In genomic region chr1:207495816-207496792, GRCh38 we compare ENCODE assay signal across 8 cellular contexts. TPM values are rescaled to one million over a fixed set of nuclear protein-coding genes. Genes with fewer than 3 reads are reported as not detected.
DNase-seq lines count a peak whose midpoint lies in the region; ATAC-seq and TF ChIP-seq lines count a peak whose summit lies in the region.

CR1 (plus strand) TSS chr1:207496157; CDS start chr1:207496268, 111 bp downstream.

- POLR2A ChIA-PET in AG04450 (lab: Yijun Ruan, JAX), result no interaction called here
- POLR2A ChIA-PET in activated CD4-positive, alpha-beta memory T cell treated with anti-CD3 and anti-CD28 coated beads, Interleukin-2, amount 10 ng/mL, durations not matched to agents 7 days and 5 days (lab: Charles Lee), result interaction anchor here (1.3 kb wide), 1 partner anchor 406 kb away, joined by 3 read pairs; no protein-coding TSS in a partner anchor

- H3K23ac ChIP-seq in neuronal stem cell (ENCODE audit: low read depth, low read length, poor library complexity), result no peak within 1 kb of the TSS

- H3K4me3 ChIP-seq in AG04450 (ENCODE audit: low read depth, low read length) (peak within 1 kb of the TSS; percentile 18; the same call in 1 of the 2 replicates), HUES48 (ENCODE audit: low read depth, low read length) (peak within 1 kb of the TSS; percentile 63), esophagus squamous epithelium (peak within 1 kb of the TSS; percentile 13 to 60 (median 39)), neuronal stem cell (ENCODE audit: low read length in 2 of 2) (peak within 1 kb of the TSS in 1 of 2 donors; percentile 77), vagina (peak within 1 kb of the TSS; percentile 31 to 33)

- CTCF ChIA-PET in AG04450 (lab: Charles Lee), result no interaction called here
- CTCF ChIA-PET in activated CD4-positive, alpha-beta memory T cell treated with anti-CD3 and anti-CD28 coated beads, Interleukin-2, amount 10 ng/mL, durations not matched to agents 7 days and 5 days (lab: Charles Lee), result interaction anchor here (0.7 to 1.3 kb wide), 4 partner anchors 8 to 448 kb away, joined by 3 to 4 read pairs (median 3); no protein-coding TSS in a partner anchor

- H3K9ac ChIP-seq in HUES48 (ENCODE audit: low read depth, low read length), result peak within 1 kb of the TSS; percentile 43; the same call in 1 of the 2 replicates
- H3K9ac ChIP-seq in neuronal stem cell (ENCODE audit: low read depth, low read length, poor library complexity), result peak within 1 kb of the TSS; percentile 82

- no peaks in the 10 kb centered on the region for H3K9me3 ChIP-seq in AG04450 (ENCODE audit: control insufficient read depth, insufficient read depth, low read length)
- no peaks in the 10 kb centered on the region for H3K9me3 ChIP-seq in HUES48 (ENCODE audit: control insufficient read depth, insufficient read depth, low read length)
- no peaks in the 10 kb centered on the region for H3K9me3 ChIP-seq in esophagus squamous epithelium
- H3K9me3 ChIP-seq in neuronal stem cell (replicated peaks in 1 of 2; ENCODE audit: control insufficient read depth in 2 of 2, insufficient read depth in 1 of 2, low read depth in 1 of 2, low read length in 2 of 2), result no peaks in the 10 kb centered on the region
- no peaks in the 10 kb centered on the region for H3K9me3 ChIP-seq in vagina

- DNase-seq in AG04450 (ENCODE audit: low read depth, low spot score), result no peak
- peak; percentile 35 for DNase-seq in activated CD4-positive, alpha-beta memory T cell treated with anti-CD3 and anti-CD28 coated beads, Interleukin-2, amount 10 ng/mL, durations not matched to agents 7 days and 5 days
- no peak for DNase-seq in esophagus squamous epithelium (lab: John Stamatoyannopoulos, UW)
- peak; percentile 31 for DNase-seq in neuronal stem cell (ENCODE audit: low spot score)
- no peak for DNase-seq in vagina (ENCODE audit: extremely low spot score in 2 of 2)
- no peak for DNase-seq in NCI-H1694 treated with DMSO at 0.1 percent for 48 hours (lab: John Stamatoyannopoulos, UW)

- H3K4ac ChIP-seq in neuronal stem cell (ENCODE audit: low read length), result no peak within 1 kb of the TSS

- H3K36me3 ChIP-seq in HUES48 (ENCODE audit: control insufficient read depth, insufficient read depth, low read length), result no peaks in the 10 kb centered on the region
- H3K36me3 ChIP-seq in esophagus squamous epithelium, result no peaks in the 10 kb centered on the region
- no peaks in the 10 kb centered on the region for H3K36me3 ChIP-seq in neuronal stem cell (replicated peaks in 1 of 2; ENCODE audit: control insufficient read depth in 2 of 2, insufficient read depth in 2 of 2, low read length in 2 of 2)
- H3K36me3 ChIP-seq in vagina, result no peaks in the 10 kb centered on the region

- H3K4me2 ChIP-seq in neuronal stem cell (ENCODE audit: insufficient read depth, low read length, poor library complexity, severe bottlenecking), result peak within 1 kb of the TSS; percentile 93

- H3K27me3 Mint-ChIP-seq in activated CD4-positive, alpha-beta memory T cell treated with anti-CD3 and anti-CD28 coated beads, Interleukin-2, amount 10 ng/mL, durations not matched to agents 7 days and 5 days, result peaks cover 30% of the 10 kb centered on the region

- no peaks in the 10 kb centered on the region for H3K79me1 ChIP-seq in neuronal stem cell (ENCODE audit: low read depth, low read length)

- no peak within 1 kb of the TSS for H2BK15ac ChIP-seq in neuronal stem cell (ENCODE audit: low read length)

- WGBS in esophagus squamous epithelium, 2 donors, result 9 to 24% methylated on average over 11 to 21 of the region's 68 CpGs
- WGBS in neuronal stem cell (ENCODE audit: extremely low coverage in 2 of 2, insufficient read length in 2 of 2, insufficient replicate concordance in 1 of 2), 2 donors, result no CpG with 5 or more reads among the region's 68 CpGs

- H4K91ac ChIP-seq in neuronal stem cell (ENCODE audit: low read depth, low read length, poor library complexity), result no peak within 1 kb of the TSS

- no peak within 1 kb of the TSS for H2AK5ac ChIP-seq in neuronal stem cell (ENCODE audit: low read depth, low read length)

- peaks cover 4% of the 10 kb centered on the region; the same call in 1 of the 2 replicates for H3K4me1 ChIP-seq in HUES48 (ENCODE audit: control insufficient read depth, insufficient read depth, low read length)
- peaks cover 5 to 13% (median 6%) of the 10 kb centered on the region in 3 donors for H3K4me1 ChIP-seq in esophagus squamous epithelium
- H3K4me1 ChIP-seq in neuronal stem cell (ENCODE audit: control insufficient read depth in 2 of 2, insufficient read depth in 1 of 2, low read depth in 1 of 2, low read length in 2 of 2), result peaks cover 0 to 2% of the 10 kb centered on the region in 2 donors
- H3K4me1 ChIP-seq in vagina, result peaks cover 9% of the 10 kb centered on the region

- H2BK12ac ChIP-seq in neuronal stem cell (ENCODE audit: low read length), result no peak within 1 kb of the TSS

- peak within 1 kb of the TSS; percentile 97 for H3K18ac ChIP-seq in neuronal stem cell (ENCODE audit: low read length)

- intact Hi-C loops in esophagus squamous epithelium (cut with DNase I), result no loop called here
- intact Hi-C loops in vagina (cut with DNase I), result no loop called here

- TF ChIP-seq CTCF in AG04450 (IDR thresholded peaks at IDR 0.05; ENCODE audit: low read depth, low read length) (no peak), esophagus squamous epithelium (IDR thresholded peaks at IDR 0.05) (no peak), vagina (IDR thresholded peaks at IDR 0.05) (no peak)

- no peak within 1 kb of the TSS for H3K27ac ChIP-seq in AG04450 (ENCODE audit: low read depth, low read length)
- no peak within 1 kb of the TSS for H3K27ac ChIP-seq in HUES48 (ENCODE audit: low read depth, low read length)
- H3K27ac ChIP-seq in esophagus squamous epithelium, result peak within 1 kb of the TSS in 2 of 4 donors; percentile 27 to 58
- H3K27ac ChIP-seq in neuronal stem cell (replicated peaks; ENCODE audit: low read length), result no peak within 1 kb of the TSS
- H3K27ac ChIP-seq in vagina, result no peak within 1 kb of the TSS

- H2BK5ac ChIP-seq in neuronal stem cell (ENCODE audit: low read length), result no peak within 1 kb of the TSS

- H3K27ac Mint-ChIP-seq in activated CD4-positive, alpha-beta memory T cell treated with anti-CD3 and anti-CD28 coated beads, Interleukin-2, amount 10 ng/mL, durations not matched to agents 7 days and 5 days, result no peak within 1 kb of the TSS

- peak within 1 kb of the TSS; percentile 86 for H2AFZ ChIP-seq in neuronal stem cell (ENCODE audit: low read length)

- H2BK120ac ChIP-seq in neuronal stem cell (ENCODE audit: low read depth, low read length), result no peak within 1 kb of the TSS

- peaks cover 16% of the 10 kb centered on the region for H3K27me3 ChIP-seq in AG04450 (ENCODE audit: control insufficient read depth, insufficient read depth, low read length)
- peaks cover 41% of the 10 kb centered on the region for H3K27me3 ChIP-seq in HUES48 (ENCODE audit: control insufficient read depth, insufficient read depth, low read length)
- H3K27me3 ChIP-seq in esophagus squamous epithelium, result peaks cover 2 to 88% (median 8%) of the 10 kb centered on the region in 4 donors
- H3K27me3 ChIP-seq in neuronal stem cell (ENCODE audit: control insufficient read depth in 3 of 3, insufficient read depth in 3 of 3, low read depth in 1 of 3, low read length in 3 of 3), result peaks cover 2 to 35% (median 17%) of the 10 kb centered on the region in 3 experiments
- no peaks in the 10 kb centered on the region for H3K27me3 ChIP-seq in vagina

- no peak within 1 kb of the TSS for H4K8ac ChIP-seq in neuronal stem cell (ENCODE audit: low read depth, low read length)

- H3K36me3 Mint-ChIP-seq in activated CD4-positive, alpha-beta memory T cell treated with anti-CD3 and anti-CD28 coated beads, Interleukin-2, amount 10 ng/mL, durations not matched to agents 7 days and 5 days (ENCODE audit: low read depth), result no peaks in the 10 kb centered on the region

- H3K9me3 Mint-ChIP-seq in activated CD4-positive, alpha-beta memory T cell treated with anti-CD3 and anti-CD28 coated beads, Interleukin-2, amount 10 ng/mL, durations not matched to agents 7 days and 5 days, result no peaks in the 10 kb centered on the region

- peaks cover 10% of the 10 kb centered on the region for H3K4me1 Mint-ChIP-seq in activated CD4-positive, alpha-beta memory T cell treated with anti-CD3 and anti-CD28 coated beads, Interleukin-2, amount 10 ng/mL, durations not matched to agents 7 days and 5 days

- peak; percentile 53 for ATAC-seq in GM19372 (IDR thresholded peaks at IDR 0.05; ENCODE audit: low read depth, unreplicated experiment)

- H3K14ac ChIP-seq in neuronal stem cell (ENCODE audit: low read length), result no peak within 1 kb of the TSS

- TF ChIP-seq POLR2A in esophagus squamous epithelium (IDR thresholded peaks at IDR 0.05), result no peak
- TF ChIP-seq POLR2A in vagina (IDR thresholded peaks at IDR 0.05), result no peak

- peak within 1 kb of the TSS; percentile 44 for H3K4me3 Mint-ChIP-seq in activated CD4-positive, alpha-beta memory T cell treated with anti-CD3 and anti-CD28 coated beads, Interleukin-2, amount 10 ng/mL, durations not matched to agents 7 days and 5 days

RNA-seq across cellular contexts. Expression of gene CR1, which starts in this region (rescaled TPM):
- not detected in 2 replicates for polyA plus RNA-seq in AG04450 (2011; rRNA removed)
- polyA minus RNA-seq in AG04450 (2011; rRNA and poly(A)+ RNA removed), result not detected in 2 replicates
- not detected for total RNA-seq in activated CD4-positive, alpha-beta memory T cell treated with anti-CD3 and anti-CD28 coated beads, Interleukin-2, amount 10 ng/mL, durations not matched to agents 7 days and 5 days
- 1 to 10 TPM in 2 of 4 donors, under 1 TPM in 2; 0.15 to 3.5 (median 1.7) TPM for total RNA-seq in esophagus squamous epithelium
- 0.07 TPM for polyA plus RNA-seq in neuronal stem cell (2013, experiment 1 of 2)
- polyA plus RNA-seq in neuronal stem cell (2013, experiment 2 of 2), result 0.07 TPM
- 2.5 TPM for total RNA-seq in vagina

Comparison
In these comparisons a context has a peak if more than half of its experiments do, and no peak if none do; other contexts are left out.
1. Peak in DNase-seq in activated CD4-positive, alpha-beta memory T cell treated with anti-CD3 and anti-CD28 coated beads, Interleukin-2, amount 10 ng/mL, durations not matched to agents 7 days and 5 days; RNA of the gene not detected or under 1 TPM.